Comparison of ENCODE assay signal across 1 cellular context in the genomic region with DNA sequence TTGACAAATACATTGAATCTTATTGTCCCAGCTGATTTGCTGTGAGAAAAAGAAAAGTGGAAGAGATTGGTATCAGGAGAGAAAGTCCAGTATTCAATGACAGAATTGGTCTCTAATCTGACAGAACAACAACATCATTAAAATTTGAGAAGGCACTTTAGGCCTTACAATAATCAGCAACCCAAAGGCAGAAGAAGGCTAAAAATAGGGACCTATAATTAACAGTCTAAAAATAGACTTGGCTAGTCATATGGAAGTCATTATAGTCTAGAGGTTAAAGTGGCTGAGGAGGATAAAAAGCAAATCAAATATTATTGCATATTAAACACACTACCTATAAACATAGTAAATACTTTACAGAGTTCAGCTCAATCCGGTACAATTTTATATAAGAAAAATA.
TF ChIP-seq lines count a peak whose summit lies in the region.

No MANE protein-coding gene starts in this region.

TF ChIP-seq in HEK293, 187 proteins besides CTCF, POLR2A, EP300 and RAD21 (continued from another document):
- TF ChIP-seq GLIS1 (tag by site-specific recombination; IDR thresholded peaks at IDR 0.05): 0 out of 2 replicates have a peak, but pooled peaks have one; percentile 11
- peak; percentile 89 for TF ChIP-seq WT1 (tag by site-specific recombination; IDR thresholded peaks at IDR 0.05)
- 0 out of 2 replicates have a peak, but pooled peaks have one; percentile 12 for TF ChIP-seq OSR2 (tag by site-specific recombination; IDR thresholded peaks at IDR 0.05)
- no peak for TF ChIP-seq ZNF239 (tag by site-specific recombination; IDR thresholded peaks at IDR 0.05)
- 0 out of 2 replicates have a peak, but pooled peaks have one; percentile 30 for TF ChIP-seq ZNF366 (tag by site-specific recombination; conservative IDR thresholded peaks at IDR 0.05)
- TF ChIP-seq, protein P1, sequence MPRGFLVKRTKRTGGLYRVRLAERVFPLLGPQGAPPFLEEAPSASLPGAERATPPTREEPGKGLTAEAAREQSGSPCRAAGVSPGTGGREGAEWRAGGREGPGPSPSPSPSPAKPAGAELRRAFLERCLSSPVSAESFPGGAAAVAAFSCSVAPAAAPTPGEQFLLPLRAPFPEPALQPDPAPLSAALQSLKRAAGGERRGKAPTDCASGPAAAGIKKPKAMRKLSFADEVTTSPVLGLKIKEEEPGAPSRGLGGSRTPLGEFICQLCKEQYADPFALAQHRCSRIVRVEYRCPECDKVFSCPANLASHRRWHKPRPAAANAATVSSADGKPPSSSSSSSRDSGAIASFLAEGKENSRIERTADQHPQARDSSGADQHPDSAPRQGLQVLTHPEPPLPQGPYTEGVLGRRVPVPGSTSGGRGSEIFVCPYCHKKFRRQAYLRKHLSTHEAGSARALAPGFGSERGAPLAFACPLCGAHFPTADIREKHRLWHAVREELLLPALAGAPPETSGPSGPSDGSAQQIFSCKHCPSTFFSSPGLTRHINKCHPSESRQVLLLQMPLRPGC (tag by site-specific recombination; IDR thresholded peaks at IDR 0.05): 0 out of 2 replicates have a peak, but pooled peaks have one; percentile 25
- peak; percentile 31; the same call in 1 of the 2 replicates for TF ChIP-seq OVOL3 (tag by site-specific recombination; IDR thresholded peaks at IDR 0.05)
